ENCODE assay signal across 19 cellular contexts in genomic region chr6:112846711-112847110, GRCh38.
A peak's percentile ranks its signal among the peaks of the same experiment; 100 is the strongest.
DNase-seq lines count a peak whose midpoint lies in the region; ATAC-seq and TF ChIP-seq lines count a peak whose summit lies in the region.
"Had no signal": no experiment of that assay in that cellular context is flagged by ENCODE, and none has a peak within 500 bp of the region (broad histone marks: within the 10 kb centered on the region; RNA-seq: fewer than 3 reads in every experiment).

No MANE protein-coding gene starts in this region.

- H3K27ac ChIP-seq in GM23338 (ENCODE audit: low read depth) (no peak overlapping the region), SJCRH30 (no peak overlapping the region), neuronal stem cell (replicated peaks; ENCODE audit: low read length) (no peak overlapping the region)

- no peaks in the 10 kb centered on the region for H3K9me2 ChIP-seq in GM23338 (ENCODE audit: insufficient read depth)

- H3K4me1 ChIP-seq in GM23338 (ENCODE audit: insufficient read depth) (no peaks in the 10 kb centered on the region), SJCRH30 (no peaks in the 10 kb centered on the region; the same call in none of the 2 replicates), neuronal stem cell (ENCODE audit: control insufficient read depth in 2 of 2, insufficient read depth in 1 of 2, low read depth in 1 of 2, low read length in 2 of 2) (peaks cover 0 to 2% of the 10 kb centered on the region in 2 donors)

- no peak overlapping the region for H3K14ac ChIP-seq in neuronal stem cell (ENCODE audit: low read length)

- H3K9me3 ChIP-seq in SJCRH30 (replicated peaks): no peaks in the 10 kb centered on the region
- no peaks in the 10 kb centered on the region for H3K9me3 ChIP-seq in neuronal stem cell (replicated peaks in 1 of 2; ENCODE audit: control insufficient read depth in 2 of 2, insufficient read depth in 1 of 2, low read depth in 1 of 2, low read length in 2 of 2)

- no peaks in the 10 kb centered on the region for H3K79me2 ChIP-seq in GM23338 (replicated peaks; ENCODE audit: insufficient read depth)

- H3K36me3 ChIP-seq in GM23338 (ENCODE audit: insufficient read depth) (no peaks in the 10 kb centered on the region), SJCRH30 (no peaks in the 10 kb centered on the region), neuronal stem cell (replicated peaks in 1 of 2; ENCODE audit: control insufficient read depth in 2 of 2, insufficient read depth in 2 of 2, low read length in 2 of 2) (no peaks in the 10 kb centered on the region)

- peak; percentile 3 for DNase-seq in GM23338 (ENCODE audit: low spot score)
- DNase-seq in SJCRH30: peak; percentile 13 to 67
- DNase-seq in fibroblast of villous mesenchyme (ENCODE audit: low read depth): peak; percentile 88
- no peak for DNase-seq in neuronal stem cell (ENCODE audit: low spot score)
- no peak for DNase-seq in cortex of kidney (lab: John Stamatoyannopoulos, UW)
- DNase-seq: GDM1, HCEC 1CT, KG1, NCI-H1417 treated with DMSO at 0.1 percent for 48 hours, NCI-H187 treated with DMSO at 0.1 percent for 48 hours, NCI-H2227 treated with DMSO at 0.1 percent for 48 hours, NCI-H510A treated with DMSO at 0.1 percent for 48 hours, NCI-H774, RPMI8226, SHP77 treated with DMSO at 0.1 percent for 48 hours had no signal

- H2AFZ ChIP-seq in GM23338: peak overlapping the region; percentile 29; the same call in 1 of the 2 replicates
- H2AFZ ChIP-seq in neuronal stem cell (ENCODE audit: low read length): peak overlapping the region; percentile 57

- TF ChIP-seq CTCF in GM23338 (conservative IDR thresholded peaks at IDR 0.05; ENCODE audit: low read depth in 2 of 2): no peak
- TF ChIP-seq CTCF in fibroblast of villous mesenchyme (IDR thresholded peaks at IDR 0.05; ENCODE audit: insufficient read depth, low read depth, low read length): no peak

- H4K8ac ChIP-seq in neuronal stem cell (ENCODE audit: low read depth, low read length): no peak overlapping the region

- no peak overlapping the region for H3K4me3 Mint-ChIP-seq in GM23338
- H3K4me3 Mint-ChIP-seq: B cell had no signal

- no peaks in the 10 kb centered on the region for H3K9me3 Mint-ChIP-seq in GM23338

- H3K4me1 Mint-ChIP-seq in GM23338: no peaks in the 10 kb centered on the region

- no peak overlapping the region for H3K18ac ChIP-seq in neuronal stem cell (ENCODE audit: low read length)

- H3K4me2 ChIP-seq in GM23338: no peak overlapping the region
- no peak overlapping the region for H3K4me2 ChIP-seq in neuronal stem cell (ENCODE audit: insufficient read depth, low read length, poor library complexity, severe bottlenecking)

- H3K9ac ChIP-seq in neuronal stem cell (ENCODE audit: low read depth, low read length, poor library complexity): no peak overlapping the region

- H3K4me3 ChIP-seq in GM23338 (no peak overlapping the region), SJCRH30 (no peak overlapping the region), fibroblast of villous mesenchyme (ENCODE audit: low read depth, low read length) (no peak overlapping the region), neuronal stem cell (ENCODE audit: low read length in 2 of 2) (no peak overlapping the region)

- H4K20me1 ChIP-seq in GM23338 (replicated peaks; ENCODE audit: insufficient read depth): no peaks in the 10 kb centered on the region

- no peaks in the 10 kb centered on the region for H3K27me3 Mint-ChIP-seq in GM23338 (ENCODE audit: insufficient read depth, low read depth, poor library complexity)
- H3K27me3 Mint-ChIP-seq: B cell had no signal

- H2BK12ac ChIP-seq in neuronal stem cell (ENCODE audit: low read length): no peak overlapping the region

- no peak overlapping the region for H2BK120ac ChIP-seq in neuronal stem cell (ENCODE audit: low read depth, low read length)

- no peak overlapping the region for H3K23ac ChIP-seq in neuronal stem cell (ENCODE audit: low read depth, low read length, poor library complexity)

- H4K91ac ChIP-seq in neuronal stem cell (ENCODE audit: low read depth, low read length, poor library complexity): no peak overlapping the region

- no CpG with 5 or more reads among the region's 4 CpGs for WGBS in neuronal stem cell (ENCODE audit: extremely low coverage in 2 of 2, insufficient read length in 2 of 2, insufficient replicate concordance in 1 of 2), 2 donors

- H3K36me3 Mint-ChIP-seq in GM23338 (ENCODE audit: low read depth): no peaks in the 10 kb centered on the region

- no peak overlapping the region for H2BK5ac ChIP-seq in neuronal stem cell (ENCODE audit: low read length)

- no peak overlapping the region for H2AK5ac ChIP-seq in neuronal stem cell (ENCODE audit: low read depth, low read length)

- H3K4ac ChIP-seq in neuronal stem cell (ENCODE audit: low read length): no peak overlapping the region

- no peak overlapping the region for H2BK15ac ChIP-seq in neuronal stem cell (ENCODE audit: low read length)

- no peak overlapping the region for H3K27ac Mint-ChIP-seq in GM23338
- H3K27ac Mint-ChIP-seq: B cell had no signal

- H3K27me3 ChIP-seq in GM23338 (ENCODE audit: insufficient read depth) (no peaks in the 10 kb centered on the region), SJCRH30 (no peaks in the 10 kb centered on the region), neuronal stem cell (ENCODE audit: control insufficient read depth in 3 of 3, insufficient read depth in 3 of 3, low read depth in 1 of 3, low read length in 3 of 3) (no peaks in the 10 kb centered on the region)

- ATAC-seq in GM23338 (no peak), HG02610 (IDR thresholded peaks at IDR 0.05; ENCODE audit: unreplicated experiment) (no peak), HG02763 (IDR thresholded peaks at IDR 0.05; ENCODE audit: unreplicated experiment) (no peak)
- ATAC-seq: HepG2 had no signal

- H3K79me1 ChIP-seq in neuronal stem cell (ENCODE audit: low read depth, low read length): no peaks in the 10 kb centered on the region

- no peaks in the 10 kb centered on the region for H3F3A ChIP-seq in GM23338 (replicated peaks; ENCODE audit: low read depth)

TF ChIP-seq in GM23338, 12 proteins besides CTCF, POLR2A, EP300 and RAD21 (continues in another document):
- TF ChIP-seq CREB1 (CRISPR knock-in tag; IDR thresholded peaks at IDR 0.05; ENCODE audit: low read depth) (no peak), EZH2 (IDR thresholded peaks at IDR 0.05; ENCODE audit: low read depth, unreplicated experiment) (no peak)
- TF ChIP-seq, protein P1, sequence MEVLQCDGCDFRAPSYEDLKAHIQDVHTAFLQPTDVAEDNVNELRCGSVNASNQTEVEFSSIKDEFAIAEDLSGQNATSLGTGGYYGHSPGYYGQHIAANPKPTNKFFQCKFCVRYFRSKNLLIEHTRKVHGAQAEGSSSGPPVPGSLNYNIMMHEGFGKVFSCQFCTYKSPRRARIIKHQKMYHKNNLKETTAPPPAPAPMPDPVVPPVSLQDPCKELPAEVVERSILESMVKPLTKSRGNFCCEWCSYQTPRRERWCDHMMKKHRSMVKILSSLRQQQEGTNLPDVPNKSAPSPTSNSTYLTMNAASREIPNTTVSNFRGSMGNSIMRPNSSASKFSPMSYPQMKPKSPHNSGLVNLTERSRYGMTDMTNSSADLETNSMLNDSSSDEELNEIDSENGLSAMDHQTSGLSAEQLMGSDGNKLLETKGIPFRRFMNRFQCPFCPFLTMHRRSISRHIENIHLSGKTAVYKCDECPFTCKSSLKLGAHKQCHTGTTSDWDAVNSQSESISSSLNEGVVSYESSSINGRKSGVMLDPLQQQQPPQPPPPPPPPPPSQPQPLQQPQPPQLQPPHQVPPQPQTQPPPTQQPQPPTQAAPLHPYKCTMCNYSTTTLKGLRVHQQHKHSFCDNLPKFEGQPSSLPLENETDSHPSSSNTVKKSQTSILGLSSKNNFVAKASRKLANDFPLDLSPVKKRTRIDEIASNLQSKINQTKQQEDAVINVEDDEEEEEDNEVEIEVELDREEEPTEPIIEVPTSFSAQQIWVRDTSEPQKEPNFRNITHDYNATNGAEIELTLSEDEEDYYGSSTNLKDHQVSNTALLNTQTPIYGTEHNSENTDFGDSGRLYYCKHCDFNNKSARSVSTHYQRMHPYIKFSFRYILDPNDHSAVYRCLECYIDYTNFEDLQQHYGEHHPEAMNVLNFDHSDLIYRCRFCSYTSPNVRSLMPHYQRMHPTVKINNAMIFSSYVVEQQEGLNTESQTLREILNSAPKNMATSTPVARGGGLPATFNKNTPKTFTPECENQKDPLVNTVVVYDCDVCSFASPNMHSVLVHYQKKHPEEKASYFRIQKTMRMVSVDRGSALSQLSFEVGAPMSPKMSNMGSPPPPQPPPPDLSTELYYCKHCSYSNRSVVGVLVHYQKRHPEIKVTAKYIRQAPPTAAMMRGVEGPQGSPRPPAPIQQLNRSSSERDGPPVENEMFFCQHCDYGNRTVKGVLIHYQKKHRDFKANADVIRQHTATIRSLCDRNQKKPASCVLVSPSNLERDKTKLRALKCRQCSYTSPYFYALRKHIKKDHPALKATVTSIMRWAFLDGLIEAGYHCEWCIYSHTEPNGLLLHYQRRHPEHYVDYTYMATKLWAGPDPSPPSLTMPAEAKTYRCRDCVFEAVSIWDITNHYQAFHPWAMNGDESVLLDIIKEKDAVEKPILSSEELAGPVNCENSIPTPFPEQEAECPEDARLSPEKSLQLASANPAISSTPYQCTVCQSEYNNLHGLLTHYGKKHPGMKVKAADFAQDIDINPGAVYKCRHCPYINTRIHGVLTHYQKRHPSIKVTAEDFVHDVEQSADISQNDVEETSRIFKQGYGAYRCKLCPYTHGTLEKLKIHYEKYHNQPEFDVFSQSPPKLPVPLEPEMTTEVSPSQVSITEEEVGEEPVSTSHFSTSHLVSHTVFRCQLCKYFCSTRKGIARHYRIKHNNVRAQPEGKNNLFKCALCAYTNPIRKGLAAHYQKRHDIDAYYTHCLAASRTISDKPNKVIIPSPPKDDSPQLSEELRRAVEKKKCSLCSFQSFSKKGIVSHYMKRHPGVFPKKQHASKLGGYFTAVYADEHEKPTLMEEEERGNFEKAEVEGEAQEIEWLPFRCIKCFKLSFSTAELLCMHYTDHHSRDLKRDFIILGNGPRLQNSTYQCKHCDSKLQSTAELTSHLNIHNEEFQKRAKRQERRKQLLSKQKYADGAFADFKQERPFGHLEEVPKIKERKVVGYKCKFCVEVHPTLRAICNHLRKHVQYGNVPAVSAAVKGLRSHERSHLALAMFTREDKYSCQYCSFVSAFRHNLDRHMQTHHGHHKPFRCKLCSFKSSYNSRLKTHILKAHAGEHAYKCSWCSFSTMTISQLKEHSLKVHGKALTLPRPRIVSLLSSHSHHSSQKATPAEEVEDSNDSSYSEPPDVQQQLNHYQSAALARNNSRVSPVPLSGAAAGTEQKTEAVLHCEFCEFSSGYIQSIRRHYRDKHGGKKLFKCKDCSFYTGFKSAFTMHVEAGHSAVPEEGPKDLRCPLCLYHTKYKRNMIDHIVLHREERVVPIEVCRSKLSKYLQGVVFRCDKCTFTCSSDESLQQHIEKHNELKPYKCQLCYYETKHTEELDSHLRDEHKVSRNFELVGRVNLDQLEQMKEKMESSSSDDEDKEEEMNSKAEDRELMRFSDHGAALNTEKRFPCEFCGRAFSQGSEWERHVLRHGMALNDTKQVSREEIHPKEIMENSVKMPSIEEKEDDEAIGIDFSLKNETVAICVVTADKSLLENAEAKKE (CRISPR knock-in tag; IDR thresholded peaks at IDR 0.05): no peak

Comparison
In these comparisons a context has a peak if more than half of its experiments do, and no peak if none do; other contexts are left out.
1. DNase-seq: peak in GM23338 (single experiment), SJCRH30 (2 of 2) and fibroblast of villous mesenchyme (single experiment); none in neuronal stem cell (single experiment) and cortex of kidney (single experiment).